ENCODE assay signal across 18 cellular contexts in genomic region chr13:107276936-107277335, GRCh38.
DNase-seq lines count a peak whose midpoint lies in the region; ATAC-seq and TF ChIP-seq lines count a peak whose summit lies in the region.
"Had no signal": no experiment of that assay in that cellular context is flagged by ENCODE, and none has a peak within 500 bp of the region (broad histone marks: within the 10 kb centered on the region; RNA-seq: fewer than 3 reads in every experiment).

No MANE protein-coding gene starts in this region.

- WGBS in SK-N-SH (ENCODE audit: low lambda C conversion rate): 34% methylated on average over 2 of the region's 2 CpGs

- H3K4me2 ChIP-seq in SK-N-SH: no peak overlapping the region

- TF ChIP-seq CTCF in SK-N-SH (IDR thresholded peaks at IDR 0.05): no peak
- TF ChIP-seq CTCF in choroid plexus epithelial cell (conservative IDR thresholded peaks at IDR 0.05; ENCODE audit: low read depth, low read length): no peak
- TF ChIP-seq CTCF in fibroblast of the aortic adventitia (IDR thresholded peaks at IDR 0.05; ENCODE audit: insufficient read depth, low read length): no peak

- no peak overlapping the region for H3K9ac ChIP-seq in SK-N-SH

- H3K36me3 ChIP-seq in ACC112 (ENCODE audit: insufficient read depth, low read length) (no peaks in the 10 kb centered on the region), SK-N-SH (replicated peaks in 1 of 2; ENCODE audit: control insufficient read depth in 1 of 2, insufficient read depth in 2 of 2, low read length in 1 of 2) (no peaks in the 10 kb centered on the region)
- H3K36me3 ChIP-seq: BE2C had no signal

- H3K4me1 ChIP-seq in ACC112 (ENCODE audit: control insufficient read depth, insufficient read depth, low read length, unreplicated experiment) (peaks cover 15% of the 10 kb centered on the region), SK-N-SH (ENCODE audit: control insufficient read depth in 1 of 2, insufficient read depth in 2 of 2, low read depth in 1 of 2, low read length in 1 of 2) (peaks cover 5 to 7% of the 10 kb centered on the region in 2 experiments)

- POLR2A ChIA-PET in SK-N-SH (lab: Yijun Ruan, JAX): no interaction called here

- DNase-seq in SK-N-SH (no peak), choroid plexus epithelial cell (ENCODE audit: low read depth) (peak; percentile 28), fibroblast of the aortic adventitia (ENCODE audit: low read depth) (peak; percentile 19), immature natural killer cell (no peak), AML-193 (lab: John Stamatoyannopoulos, UW) (no peak)
- DNase-seq: 8988T, BE2C, DMS79, H9, Karpas-422, NCI-H1694, NCI-H2081 treated with DMSO at 0.1 percent for 48 hours, NCI-H2171 treated with DMSO at 0.1 percent for 48 hours, NCI-H524 treated with DMSO at 0.1 percent for 48 hours, NCI-H82 had no signal

- TF ChIP-seq RAD21 in SK-N-SH (IDR thresholded peaks at IDR 0.05; ENCODE audit: low read length): no peak

- no peaks in the 10 kb centered on the region for H3K36me3 Mint-ChIP-seq in immature natural killer cell

- no peaks in the 10 kb centered on the region for H4K20me1 ChIP-seq in SK-N-SH (ENCODE audit: insufficient read depth)

- H3K27ac ChIP-seq in ACC112 (ENCODE audit: low read depth, low read length) (peak overlapping the region; percentile 43), SK-N-SH (ENCODE audit: low read depth in 2 of 2, low read length in 1 of 2) (peak overlapping the region; percentile 62 to 65; a peak in 2 of 4 replicates)

- H3K9me3 Mint-ChIP-seq in immature natural killer cell: peaks cover 3 to 21% (median 6%) of the 10 kb centered on the region in 6 donors
- H3K9me3 Mint-ChIP-seq: H9 had no signal

- H3K27me3 ChIP-seq in ACC112 (ENCODE audit: insufficient read depth, low read length): no peaks in the 10 kb centered on the region
- H3K27me3 ChIP-seq in SK-N-SH (ENCODE audit: insufficient read depth): no peaks in the 10 kb centered on the region
- H3K27me3 ChIP-seq: BE2C had no signal

- no peak overlapping the region for H3K4me3 ChIP-seq in ACC112 (ENCODE audit: low read depth, low read length)
- no peak overlapping the region for H3K4me3 ChIP-seq in SK-N-SH (ENCODE audit: low read depth in 2 of 2, low read length in 1 of 2)
- no peak overlapping the region for H3K4me3 ChIP-seq in choroid plexus epithelial cell (ENCODE audit: low read depth, low read length)
- no peak overlapping the region for H3K4me3 ChIP-seq in fibroblast of the aortic adventitia (ENCODE audit: low read depth, low read length)

- H3K79me2 ChIP-seq in ACC112 (ENCODE audit: control insufficient read depth, insufficient read depth, low read length, unreplicated experiment) (no peaks in the 10 kb centered on the region), SK-N-SH (ENCODE audit: insufficient read depth) (peaks cover 7% of the 10 kb centered on the region)

- TF ChIP-seq EP300 in SK-N-SH (IDR thresholded peaks at IDR 0.05; ENCODE audit: borderline replicate concordance in 1 of 2, low read depth in 1 of 2, low read length in 1 of 2): no peak

- no peak overlapping the region for H3K4me3 Mint-ChIP-seq in immature natural killer cell
- H3K4me3 Mint-ChIP-seq: H9 had no signal

- H3K9me2 ChIP-seq in SK-N-SH: no peaks in the 10 kb centered on the region

- no peaks in the 10 kb centered on the region for H3K27me3 Mint-ChIP-seq in immature natural killer cell (ENCODE audit: low read depth in 3 of 3)

- no peaks in the 10 kb centered on the region for H3K4me1 Mint-ChIP-seq in immature natural killer cell
- H3K4me1 Mint-ChIP-seq: H9 had no signal

- H3K9me3 ChIP-seq in SK-N-SH: no peaks in the 10 kb centered on the region
- H3K9me3 ChIP-seq: BE2C had no signal

- CTCF ChIA-PET in SK-N-SH (lab: Yijun Ruan, JAX): interaction anchor here (0.6 to 0.9 kb wide), 2 partner anchors 12 to 1528 kb away, joined by 3 read pairs; no protein-coding TSS in a partner anchor

- no peak overlapping the region for H2AFZ ChIP-seq in ACC112 (ENCODE audit: low read length, unreplicated experiment)
- H2AFZ ChIP-seq in SK-N-SH (ENCODE audit: low read depth): no peak overlapping the region

- H3K27ac Mint-ChIP-seq in immature natural killer cell: no peak overlapping the region
- H3K27ac Mint-ChIP-seq: H9 had no signal

- ATAC-seq in HG02571 (IDR thresholded peaks at IDR 0.05; ENCODE audit: unreplicated experiment): no peak
- ATAC-seq: Panc1 had no signal

- peaks cover 3% of the 10 kb centered on the region for H3F3A ChIP-seq in SK-N-SH (replicated peaks; ENCODE audit: insufficient read depth)

TF ChIP-seq in SK-N-SH, 30 proteins besides CTCF, POLR2A, EP300 and RAD21:
- TF ChIP-seq, protein P1, sequence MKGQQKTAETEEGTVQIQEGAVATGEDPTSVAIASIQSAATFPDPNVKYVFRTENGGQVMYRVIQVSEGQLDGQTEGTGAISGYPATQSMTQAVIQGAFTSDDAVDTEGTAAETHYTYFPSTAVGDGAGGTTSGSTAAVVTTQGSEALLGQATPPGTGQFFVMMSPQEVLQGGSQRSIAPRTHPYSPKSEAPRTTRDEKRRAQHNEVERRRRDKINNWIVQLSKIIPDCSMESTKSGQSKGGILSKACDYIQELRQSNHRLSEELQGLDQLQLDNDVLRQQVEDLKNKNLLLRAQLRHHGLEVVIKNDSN (IDR thresholded peaks at IDR 0.05; ENCODE audit: borderline replicate concordance, low read depth): no peak
- TF ChIP-seq RXRA (IDR thresholded peaks at IDR 0.05; ENCODE audit: borderline replicate concordance, low read depth) (no peak), FOXJ3 (CRISPR knock-in tag; IDR thresholded peaks at IDR 0.05) (no peak), JUND (IDR thresholded peaks at IDR 0.05) (0 out of 2 replicates have a peak, but pooled peaks have one; percentile 12), TEAD4 (IDR thresholded peaks at IDR 0.05; ENCODE audit: borderline replicate concordance, insufficient read depth) (no peak), USF2 (IDR thresholded peaks at IDR 0.05; ENCODE audit: borderline replicate concordance, low read depth, low read length) (no peak), POLR2AphosphoS5 (IDR thresholded peaks at IDR 0.05; ENCODE audit: low read depth, low read length) (no peak)

Comparison
In these comparisons a context has a peak if more than half of its experiments do, and no peak if none do; other contexts are left out.
1. DNase-seq: peak in choroid plexus epithelial cell (single experiment) and fibroblast of the aortic adventitia (single experiment); none in SK-N-SH (single experiment), immature natural killer cell (0 of 3) and AML-193 (0 of 2).